9 cellular contexts compared by ENCODE assay signal in the genomic region with DNA sequence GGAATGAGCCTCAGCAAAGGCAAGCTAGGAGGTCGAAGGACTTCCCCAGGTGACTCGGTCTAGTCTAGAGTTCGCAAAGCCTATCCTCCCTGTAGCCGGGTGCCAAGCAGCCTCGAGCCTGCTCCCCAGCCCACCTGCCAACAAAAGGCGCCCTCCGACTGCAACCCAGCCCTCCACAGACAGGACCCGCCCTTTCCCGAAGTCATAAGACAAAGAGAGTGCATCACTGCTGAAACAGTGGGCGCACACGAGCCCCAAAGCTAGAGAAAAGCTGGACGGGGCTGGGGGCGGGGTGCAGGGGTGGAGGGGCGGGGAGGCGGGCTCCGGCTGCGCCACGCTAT. TPM values are rescaled to one million over a fixed set of nuclear protein-coding genes. Genes with fewer than 3 reads are reported as not detected.
A peak's percentile ranks its signal among the peaks of the same experiment; 100 is the strongest.
DNase-seq lines count a peak whose midpoint lies in the region; ATAC-seq and TF ChIP-seq lines count a peak whose summit lies in the region.
"Had no signal": no experiment of that assay in that cellular context is flagged by ENCODE, and none has a peak within 500 bp of the region (broad histone marks: within the 10 kb centered on the region; RNA-seq: fewer than 3 reads in every experiment).

No MANE protein-coding gene starts in this region.

- H3K9ac ChIP-seq in iPS-15b (ENCODE audit: low read depth, low read length): peak overlapping the region; percentile 66

- no peaks in the 10 kb centered on the region for H3K27me3 ChIP-seq in CD8-positive, alpha-beta T cell (ENCODE audit: insufficient read depth, low read length)
- H3K27me3 ChIP-seq in ascending aorta (no peaks in the 10 kb centered on the region), iPS-15b (ENCODE audit: control insufficient read depth, insufficient read depth, low read length) (no peaks in the 10 kb centered on the region)

- no peaks in the 10 kb centered on the region for H3K36me3 Mint-ChIP-seq in CD8-positive, alpha-beta T cell

- H3K4me1 Mint-ChIP-seq in CD8-positive, alpha-beta T cell (ENCODE audit: low read depth): peaks cover 22% of the 10 kb centered on the region

- no peak overlapping the region for H3K27ac Mint-ChIP-seq in CD8-positive, alpha-beta T cell

- H3K27me3 Mint-ChIP-seq in CD8-positive, alpha-beta T cell (ENCODE audit: low read depth): peaks cover 20% of the 10 kb centered on the region

- POLR2A ChIA-PET in CD8-positive, alpha-beta T cell (lab: Charles Lee): no interaction called here

- no peak overlapping the region for H3K4me3 Mint-ChIP-seq in CD8-positive, alpha-beta T cell

- no peaks in the 10 kb centered on the region for H3K9me3 ChIP-seq in CD8-positive, alpha-beta T cell (ENCODE audit: low read length)
- H3K9me3 ChIP-seq in ascending aorta (no peaks in the 10 kb centered on the region), iPS-15b (ENCODE audit: control insufficient read depth, insufficient read depth, low read length) (no peaks in the 10 kb centered on the region)

- no peak overlapping the region for H3K27ac ChIP-seq in CD8-positive, alpha-beta T cell (ENCODE audit: low read depth, low read length)
- H3K27ac ChIP-seq in ascending aorta: peak overlapping the region; percentile 91 to 97

- no peaks in the 10 kb centered on the region for H3K9me3 Mint-ChIP-seq in CD8-positive, alpha-beta T cell

- intact Hi-C loops in CD8-positive, alpha-beta T cell (cut with DNase I, micrococcal nuclease): loop anchor here (5.0 to 10.0 kb wide), 2 partner anchors 1147 to 1149 kb away; no protein-coding TSS in a partner anchor
- intact Hi-C loops in ascending aorta (cut with DNase I): loop anchor here (1.0 to 10.0 kb wide), 5 partner anchors 19 to 389 kb away; a partner anchor contains a TSS
- intact Hi-C loops in sciatic nerve (cut with DNase I): loop anchor here (5.0 kb wide), 1 partner anchor 97 kb away; no protein-coding TSS in a partner anchor

- CTCF ChIA-PET in CD8-positive, alpha-beta T cell (lab: Charles Lee): no interaction called here

- H3K4me3 ChIP-seq in CD8-positive, alpha-beta T cell (ENCODE audit: low read depth, low read length): no peak overlapping the region
- H3K4me3 ChIP-seq in ascending aorta: peak overlapping the region; percentile 74 to 80
- peak overlapping the region; percentile 76 for H3K4me3 ChIP-seq in iPS-15b (ENCODE audit: low read depth, low read length)

- ATAC-seq in CD8-positive, alpha-beta T cell: peak; percentile 13
- peak; percentile 49 for ATAC-seq in sciatic nerve
- no peak for ATAC-seq in GM21390 (IDR thresholded peaks at IDR 0.05; ENCODE audit: unreplicated experiment)

- no peak for DNase-seq in CD8-positive, alpha-beta T cell
- DNase-seq in ascending aorta (ENCODE audit: low spot score in 2 of 2) (no peak), sciatic nerve (ENCODE audit: low spot score) (peak; percentile 70), SIG-M5 (lab: John Stamatoyannopoulos, UW) (no peak), DMS153 treated with DMSO at 0.1 percent for 48 hours (lab: John Stamatoyannopoulos, UW; ENCODE audit: unreplicated experiment) (no peak), NCI-H510A (lab: John Stamatoyannopoulos, UW) (no peak)
- DNase-seq: NCI-H1105 had no signal

- TF ChIP-seq CTCF in CD8-positive, alpha-beta T cell (IDR thresholded peaks at IDR 0.05): no peak
- TF ChIP-seq CTCF in ascending aorta (IDR thresholded peaks at IDR 0.05): no peak

- H3K4me1 ChIP-seq in CD8-positive, alpha-beta T cell (ENCODE audit: insufficient read depth, low read length): peaks cover 8% of the 10 kb centered on the region
- H3K4me1 ChIP-seq in ascending aorta (peaks cover 3 to 26% of the 10 kb centered on the region in 2 donors), iPS-15b (ENCODE audit: control insufficient read depth, insufficient read depth, low read length) (peaks cover 10% of the 10 kb centered on the region)

- no peaks in the 10 kb centered on the region for H3K36me3 ChIP-seq in CD8-positive, alpha-beta T cell (ENCODE audit: insufficient read depth, low read length)
- H3K36me3 ChIP-seq in ascending aorta: peaks cover 6 to 11% of the 10 kb centered on the region in 2 donors
- H3K36me3 ChIP-seq in iPS-15b (ENCODE audit: control insufficient read depth, insufficient read depth, low read length): no peaks in the 10 kb centered on the region

RNA-seq across cellular contexts. Expression of a gene that starts 0.7 kb away (rescaled TPM):
- total RNA-seq in CD8-positive, alpha-beta T cell: not detected
- 692 TPM for total RNA-seq in ascending aorta
- 443 TPM for total RNA-seq in sciatic nerve

Comparison
In these comparisons a context has a peak if more than half of its experiments do, and no peak if none do; other contexts are left out.
1. RNA of a gene that starts 0.7 kb away (total RNA-seq): 692 TPM in ascending aorta (single experiment) and 443 TPM in sciatic nerve (single experiment); not detected in CD8-positive, alpha-beta T cell; every median in the first group is over 100 times any median in the second.